In the genomic region with DNA sequence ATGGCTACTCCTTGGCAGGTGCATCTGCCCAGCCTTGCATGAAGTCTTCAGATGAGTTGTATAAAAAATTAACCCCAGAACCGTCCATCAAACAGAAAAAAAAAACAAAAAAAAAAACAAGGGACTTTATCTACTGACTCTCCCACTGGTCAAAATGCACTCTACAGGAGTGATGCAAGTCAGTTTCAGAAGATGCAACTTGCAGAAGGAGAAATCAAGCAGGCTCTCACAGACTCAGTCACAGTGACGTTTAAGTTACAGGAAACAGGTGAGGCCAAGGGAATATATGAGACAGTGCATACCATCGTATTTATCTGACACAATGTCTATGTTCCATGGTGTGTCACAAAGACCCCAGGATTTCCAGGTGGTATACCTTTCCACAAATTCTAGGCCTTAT, we compare ENCODE assay signal across 25 cellular contexts. TPM values are rescaled to one million over a fixed set of nuclear protein-coding genes. Genes with fewer than 3 reads are reported as not detected.
"Had no signal": no experiment of that assay in that cellular context is flagged by ENCODE, and none has a peak within 500 bp of the region (broad histone marks: within the 10 kb centered on the region; RNA-seq: fewer than 3 reads in every experiment).

No MANE protein-coding gene starts in this region.

- H3K9me3 Mint-ChIP-seq: immature natural killer cell, natural killer cell had no signal

- H3K4me1 Mint-ChIP-seq: immature natural killer cell; naive B cell; natural killer cell; stimulated activated memory B cell treated with anti-CD40 and anti-IgM and Interleukin-4, amounts not matched to agents 10 μg/mL and 1 μg/mL and 100 μg/mL, for 72 hours had no signal

- H3K27me3 Mint-ChIP-seq: progenitor cell of endocrine pancreas; stimulated activated memory B cell treated with anti-CD40 and anti-IgM and Interleukin-4, amounts not matched to agents 10 μg/mL and 1 μg/mL and 100 μg/mL, for 72 hours; type B pancreatic cell had no signal

- ATAC-seq: left colon; natural killer cell; right lobe of liver; stimulated activated memory B cell treated with anti-CD40 and anti-IgM and Interleukin-4, amounts not matched to agents 10 μg/mL and 1 μg/mL and 100 μg/mL, for 72 hours had no signal

- H3K36me3 Mint-ChIP-seq: immature natural killer cell; natural killer cell; stimulated activated memory B cell treated with anti-CD40 and anti-IgM and Interleukin-4, amounts not matched to agents 10 μg/mL and 1 μg/mL and 100 μg/mL, for 72 hours; type B pancreatic cell had no signal

- DNase-seq: hypothalamus; immature natural killer cell; kidney; left colon; left ventricle myocardium inferior; mesendoderm; naive B cell; natural killer cell; ovary; right lobe of liver; stimulated activated CD4-positive, alpha-beta T cell treated with anti-CD3 and anti-CD28 coated beads, Interleukin-1b, Interleukin-23, amount 100 ng/mL, for 48 hours; stimulated activated CD4-positive, alpha-beta T cell treated with anti-CD3 and anti-CD28 coated beads, Interleukin-2, amount 100 ng/mL, for 48 hours; stimulated activated CD4-positive, alpha-beta T cell treated with anti-CD3 and anti-CD28 coated beads, Interleukin-4, amount 100 ng/mL, for 4 hours; stimulated activated CD8-positive, alpha-beta memory T cell treated with anti-CD3 and anti-CD28 coated beads, Interleukin-4, amount 100 ng/mL, for 48 hours; stimulated activated naive CD4-positive, alpha-beta T cell treated with Interleukin-2 at 50 U/mL for 16 hours; substantia nigra; uterus had no signal

- H3K4me3 Mint-ChIP-seq: immature natural killer cell; mesothelial cell of epicardium; naive B cell; natural killer cell; stimulated activated memory B cell treated with anti-CD40 and anti-IgM and Interleukin-4, amounts not matched to agents 10 μg/mL and 1 μg/mL and 100 μg/mL, for 72 hours; type B pancreatic cell had no signal

- H3K27ac Mint-ChIP-seq: immature natural killer cell; natural killer cell; progenitor cell of endocrine pancreas; stimulated activated memory B cell treated with anti-CD40 and anti-IgM and Interleukin-4, amounts not matched to agents 10 μg/mL and 1 μg/mL and 100 μg/mL, for 72 hours; type B pancreatic cell had no signal

RNA-seq across cellular contexts. Expression of gene PRPS1L1, which starts 17.5 kb away (rescaled TPM):
- polyA plus RNA-seq: immature natural killer cell, lung, neural cell, ovary, smooth muscle cell, thymus had no signal
